8 cellular contexts compared by ENCODE assay signal in genomic region chr13:20721454-20722357, GRCh38. TPM values are rescaled to one million over a fixed set of nuclear protein-coding genes. Genes with fewer than 3 reads are reported as not detected.
DNase-seq lines count a peak whose midpoint lies in the region; ATAC-seq and TF ChIP-seq lines count a peak whose summit lies in the region.

No MANE protein-coding gene starts in this region.

- H3K27me3 ChIP-seq in adrenal gland (no peaks in the 10 kb centered on the region), left ventricle myocardium inferior (ENCODE audit: low read depth) (peaks cover 23% of the 10 kb centered on the region)

- WGBS in adrenal gland, 4 donors: 14 to 25% (median 17%) methylated on average over 10 to 81 of the region's 81 CpGs

- no peak overlapping the region for H3K27ac ChIP-seq in adrenal gland
- H3K27ac ChIP-seq in left ventricle myocardium inferior (replicated peaks): peak overlapping the region; percentile 30

- TF ChIP-seq POLR2A in adrenal gland (IDR thresholded peaks at IDR 0.05): no peak

- H3K4me1 ChIP-seq in adrenal gland (replicated peaks in 1 of 2) (peaks cover 7 to 8% of the 10 kb centered on the region in 2 donors), left ventricle myocardium inferior (peaks cover 18% of the 10 kb centered on the region)

- intact Hi-C loops in adrenal gland (cut with DNase I) (no loop called here), left ventricle myocardium inferior (cut with micrococcal nuclease) (no loop called here), sciatic nerve (cut with DNase I) (no loop called here)

- H3K36me3 ChIP-seq in adrenal gland (replicated peaks in 1 of 2): no peaks in the 10 kb centered on the region
- H3K36me3 ChIP-seq in left ventricle myocardium inferior: no peaks in the 10 kb centered on the region

- TF ChIP-seq CTCF in adrenal gland (IDR thresholded peaks at IDR 0.05) (no peak), left ventricle myocardium inferior (IDR thresholded peaks at IDR 0.05; ENCODE audit: borderline replicate concordance) (no peak)

- ATAC-seq in sciatic nerve: peak; percentile 69

- peak overlapping the region in 1 of 4 donors; percentile 49 for H3K4me3 ChIP-seq in adrenal gland
- peak overlapping the region; percentile 64 for H3K4me3 ChIP-seq in left ventricle myocardium inferior

- H3K9me3 ChIP-seq in adrenal gland (replicated peaks in 1 of 3): no peaks in the 10 kb centered on the region
- no peaks in the 10 kb centered on the region for H3K9me3 ChIP-seq in left ventricle myocardium inferior (replicated peaks)

- DNase-seq in stimulated activated CD4-positive, alpha-beta T cell treated with anti-CD3 and anti-CD28 coated beads, Interleukin-15, amount 100 ng/mL, for 24 hours: peak; percentile 40
- no peak for DNase-seq in stimulated activated CD4-positive, alpha-beta T cell treated with anti-CD3 and anti-CD28 coated beads, Interleukin-4, amount 100 ng/mL, for 24 hours
- DNase-seq in adrenal gland: peak; percentile 70 to 85 (median 80)
- DNase-seq in left ventricle myocardium inferior: peak; percentile 55
- no peak for DNase-seq in sciatic nerve (ENCODE audit: low spot score)
- no peak for DNase-seq in D341Med (ENCODE audit: low spot score)
- no peak for DNase-seq in NCI-H446 treated with DMSO at 0.1 percent for 48 hours (lab: John Stamatoyannopoulos, UW)
- DNase-seq in NOMO-1 (lab: John Stamatoyannopoulos, UW; ENCODE audit: unreplicated experiment in 2 of 2): no peak

RNA-seq across cellular contexts. Expression of gene IL17D, which starts 18.2 kb away (rescaled TPM):
- 1 to 10 TPM in 6 of 8 donors, under 1 TPM in 2; 0.47 to 3.1 (median 1.9) TPM for total RNA-seq in adrenal gland
- polyA plus RNA-seq in adrenal gland: under 1 TPM; 0.64 to 0.94 (median 0.75) TPM
- total RNA-seq in left ventricle myocardium inferior: 1.2 TPM
- 4.9 TPM for total RNA-seq in sciatic nerve

RNA-seq across cellular contexts. Expression of gene EEF1AKMT1, which starts 52.1 kb away (rescaled TPM):
- 10 to 100 TPM in 7 of 8 donors, 1 to 10 TPM in 1; 6.8 to 16.2 (median 13.1) TPM for total RNA-seq in adrenal gland
- polyA plus RNA-seq in adrenal gland: 10 to 100 TPM; 11.4 to 20.0 (median 15.5) TPM
- 10.1 TPM for total RNA-seq in left ventricle myocardium inferior
- 10.4 TPM for total RNA-seq in sciatic nerve

Comparison
In these comparisons a context has a peak if more than half of its experiments do, and no peak if none do; other contexts are left out.
1. DNase-seq: peak in stimulated activated CD4-positive, alpha-beta T cell treated with anti-CD3 and anti-CD28 coated beads, Interleukin-15, amount 100 ng/mL, for 24 hours (single experiment), adrenal gland (7 of 7) and left ventricle myocardium inferior (single experiment); none in stimulated activated CD4-positive, alpha-beta T cell treated with anti-CD3 and anti-CD28 coated beads, Interleukin-4, amount 100 ng/mL, for 24 hours (single experiment), sciatic nerve (single experiment), D341Med (single experiment), NCI-H446 treated with DMSO at 0.1 percent for 48 hours (single experiment) and NOMO-1 (0 of 2).